In genomic region chr16:67013823-67014640, GRCh38 we compare ENCODE assay signal across 8 cellular contexts. TPM values are rescaled to one million over a fixed set of nuclear protein-coding genes. Genes with fewer than 3 reads are reported as not detected.
DNase-seq lines count a peak whose midpoint lies in the region; ATAC-seq and TF ChIP-seq lines count a peak whose summit lies in the region.

No MANE protein-coding gene starts in this region.

- peak overlapping the region; percentile 85 for H3K27ac Mint-ChIP-seq in activated T-cell treated with anti-CD3 and anti-CD28 coated beads, Interleukin-2, amount 50 U/mL, for 24 hours

- TF ChIP-seq POLR2A in esophagus squamous epithelium (IDR thresholded peaks at IDR 0.05), result peak in 1 of 4 donors; percentile 4

- H3K4me3 Mint-ChIP-seq in activated T-cell treated with anti-CD3 and anti-CD28 coated beads, Interleukin-2, amount 50 U/mL, for 24 hours, result peak overlapping the region; percentile 79

- intact Hi-C loops in esophagus squamous epithelium (cut with DNase I), result loop anchor here (10.0 kb wide), 1 partner anchor 141 kb away; the partner anchor contains the start of genes B3GNT9, FBXL8 and TRADD

- TF ChIP-seq CTCF in BE2C (IDR thresholded peaks at IDR 0.05; ENCODE audit: low read depth, low read length) (no peak; the same call in 1 of the 2 replicates), esophagus squamous epithelium (IDR thresholded peaks at IDR 0.05) (peak in 3 of 6 experiments; percentile 8 to 44 (median 16))

- peak overlapping the region; percentile 69 for H3K4me3 ChIP-seq in BE2C (ENCODE audit: low read depth, low read length)
- peak overlapping the region; percentile 39 to 78 (median 56) for H3K4me3 ChIP-seq in esophagus squamous epithelium

- peak overlapping the region; percentile 48 to 77 (median 60) for H3K27ac ChIP-seq in esophagus squamous epithelium

- peak; percentile 95 for DNase-seq in BE2C
- DNase-seq in NCI-H69 (lab: John Stamatoyannopoulos, UW), result peak; percentile 90
- peak; percentile 82 for DNase-seq in activated T-cell treated with anti-CD3 and anti-CD28 coated beads, Interleukin-2, amount 50 U/mL, for 24 hours
- DNase-seq in esophagus squamous epithelium (lab: John Stamatoyannopoulos, UW), result no peak
- DNase-seq in myocyte (ENCODE audit: low read depth), result peak; percentile 70
- DNase-seq in stimulated activated CD8-positive, alpha-beta memory T cell treated with anti-CD3 and anti-CD28 coated beads, Interleukin-7, amount 100 ng/mL, for 48 hours (ENCODE audit: extremely low read depth in 1 of 2, low read depth in 1 of 2), result peak; percentile 75 to 84

- WGBS in esophagus squamous epithelium, 2 donors, result 6% methylated on average over 7 of the region's 70 CpGs; no CpG with 5 or more reads in 1 of the 2 donors

- H3K9me3 ChIP-seq in BE2C (no peaks in the 10 kb centered on the region), esophagus squamous epithelium (no peaks in the 10 kb centered on the region)

- H3K4me1 Mint-ChIP-seq in activated T-cell treated with anti-CD3 and anti-CD28 coated beads, Interleukin-2, amount 50 U/mL, for 24 hours (ENCODE audit: low read depth), result peaks cover 21% of the 10 kb centered on the region

- peak; percentile 45 for ATAC-seq in GM21447 (IDR thresholded peaks at IDR 0.05; ENCODE audit: unreplicated experiment)
- ATAC-seq in HG02938 (IDR thresholded peaks at IDR 0.05; ENCODE audit: unreplicated experiment), result no peak

- H3K27me3 ChIP-seq in BE2C (no peaks in the 10 kb centered on the region), esophagus squamous epithelium (peaks cover 0 to 20% (median 0%) of the 10 kb centered on the region in 4 donors)

- H3K36me3 Mint-ChIP-seq in activated T-cell treated with anti-CD3 and anti-CD28 coated beads, Interleukin-2, amount 50 U/mL, for 24 hours (ENCODE audit: low read depth), result no peaks in the 10 kb centered on the region

- peaks cover 21% of the 10 kb centered on the region for H3K4me1 ChIP-seq in BE2C
- peaks cover 10 to 28% (median 13%) of the 10 kb centered on the region in 3 donors for H3K4me1 ChIP-seq in esophagus squamous epithelium

- no peaks in the 10 kb centered on the region for H3K36me3 ChIP-seq in BE2C
- no peaks in the 10 kb centered on the region for H3K36me3 ChIP-seq in esophagus squamous epithelium

- H3K27me3 Mint-ChIP-seq in activated T-cell treated with anti-CD3 and anti-CD28 coated beads, Interleukin-2, amount 50 U/mL, for 24 hours, result no peaks in the 10 kb centered on the region

- H3K9me3 Mint-ChIP-seq in activated T-cell treated with anti-CD3 and anti-CD28 coated beads, Interleukin-2, amount 50 U/mL, for 24 hours, result no peaks in the 10 kb centered on the region

RNA-seq across cellular contexts. Expression of gene CBFB, which starts 14.9 kb away (rescaled TPM):
- 51.0 TPM for polyA plus RNA-seq in BE2C (2012; ENCODE audit: insufficient read depth, insufficient read length, low read depth)
- total RNA-seq in esophagus squamous epithelium, result 10 to 100 TPM; 26.0 to 59.3 (median 41.9) TPM
- total RNA-seq in myocyte, result 54.1 and 75.1 TPM in 2 replicates
- polyA plus RNA-seq in myocyte (2012), result 29.6 TPM

RNA-seq across cellular contexts. Expression of gene CES4A, which starts 25.6 kb away (rescaled TPM):
- not detected for polyA plus RNA-seq in BE2C (2012; ENCODE audit: insufficient read depth, insufficient read length, low read depth)
- total RNA-seq in esophagus squamous epithelium (1 to 10 TPM; 4.8 to 9.6 (median 6.4) TPM), myocyte (0.10 and 0.19 TPM in 2 replicates)
- 0.71 TPM for polyA plus RNA-seq in myocyte (2012)

RNA-seq across cellular contexts. Expression of gene CES3, which starts 53.0 kb away (rescaled TPM):
- polyA plus RNA-seq in BE2C (2012; ENCODE audit: insufficient read depth, insufficient read length, low read depth), result 9.2 TPM
- total RNA-seq in esophagus squamous epithelium (1 to 10 TPM; 1.5 to 7.1 (median 3.6) TPM), myocyte (1.7 and 1.9 TPM in 2 replicates)
- polyA plus RNA-seq in myocyte (2012), result 0.19 TPM
